ENCODE assay signal across 1 cellular context in genomic region chr4:128350449-128351045, GRCh38.
TF ChIP-seq lines count a peak whose summit lies in the region.

No MANE protein-coding gene starts in this region.

TF ChIP-seq in IMR-90, 13 proteins besides CTCF, POLR2A, EP300 and RAD21 (continued from another document):
- TF ChIP-seq CHD1 (IDR thresholded peaks at IDR 0.05; ENCODE audit: low read depth, low read length) (no peak), MAZ (IDR thresholded peaks at IDR 0.05; ENCODE audit: borderline replicate concordance, low read depth, low read length) (no peak)
